Comparison of ENCODE assay signal across 13 cellular contexts in genomic region chr1:53621144-53621543, GRCh38.
"Had no signal": no experiment of that assay in that cellular context is flagged by ENCODE, and none has a peak within 500 bp of the region (broad histone marks: within the 10 kb centered on the region; RNA-seq: fewer than 3 reads in every experiment).

No MANE protein-coding gene starts in this region.

- H3K27me3 ChIP-seq: transverse colon had no signal

- H3K27ac ChIP-seq: SJCRH30, transverse colon had no signal

- H3K27ac Mint-ChIP-seq: activated naive CD4-positive, alpha-beta T cell treated with anti-CD3 and anti-CD28 coated beads, Interleukin-2, amount 50 U/mL, for 24 hours; activated T-helper 1 cell treated with anti-CD3 and anti-CD28 coated beads, Interleukin-12 subunit alpha, Interleukin-12 subunit beta, Interleukin-2, Interleukin-4 antibody, amounts not matched to agents 30 ng/mL and 10 ng/mL and 1 ng/mL, durations not matched to agents 14 hours and 24 hours and 36 hours; dendritic cell treated with granulocyte-macrophage colony-stimulating factor and Interleukin-4, amounts not matched to agents 40 ng/mL and 50 ng/mL, for 4 days; naive thymus-derived CD8-positive, alpha-beta T cell had no signal

- H3K36me3 ChIP-seq: SJCRH30, transverse colon had no signal

- H3K27me3 Mint-ChIP-seq: activated naive CD4-positive, alpha-beta T cell treated with anti-CD3 and anti-CD28 coated beads, Interleukin-2, amount 50 U/mL, for 24 hours; dendritic cell treated with granulocyte-macrophage colony-stimulating factor and Interleukin-4, amounts not matched to agents 40 ng/mL and 50 ng/mL, for 4 days; naive thymus-derived CD8-positive, alpha-beta T cell had no signal

- H3K4me1 ChIP-seq: SJCRH30, transverse colon had no signal

- DNase-seq: activated CD4-positive, alpha-beta T cell treated with anti-CD3 and anti-CD28 coated beads, Interleukin-2, amount 50 U/mL, for 1 hour; activated CD4-positive, CD25-positive, alpha-beta regulatory T cell; central memory CD4-positive, alpha-beta T cell; left cardiac atrium; SJCRH30; stimulated activated CD4-positive, alpha-beta T cell treated with anti-CD3 and anti-CD28 coated beads, Interleukin-15, amount 100 ng/mL, for 24 hours; stimulated activated CD4-positive, alpha-beta T cell treated with anti-CD3 and anti-CD28 coated beads, Interleukin-4, amount 100 ng/mL, for 4 hours had no signal

- ATAC-seq: left cardiac atrium; naive thymus-derived CD8-positive, alpha-beta T cell had no signal

- H3K36me3 Mint-ChIP-seq: activated naive CD4-positive, alpha-beta T cell treated with anti-CD3 and anti-CD28 coated beads, Interleukin-2, amount 50 U/mL, for 24 hours; naive thymus-derived CD8-positive, alpha-beta T cell had no signal

- H3K9me3 Mint-ChIP-seq: activated naive CD4-positive, alpha-beta T cell treated with anti-CD3 and anti-CD28 coated beads, Interleukin-2, amount 50 U/mL, for 24 hours; activated T-helper 1 cell treated with anti-CD3 and anti-CD28 coated beads, Interleukin-12 subunit alpha, Interleukin-12 subunit beta, Interleukin-2, Interleukin-4 antibody, amounts not matched to agents 30 ng/mL and 10 ng/mL and 1 ng/mL, durations not matched to agents 14 hours and 24 hours and 36 hours; dendritic cell treated with granulocyte-macrophage colony-stimulating factor and Interleukin-4, amounts not matched to agents 40 ng/mL and 50 ng/mL, for 4 days; naive thymus-derived CD8-positive, alpha-beta T cell had no signal

- H3K4me3 Mint-ChIP-seq: activated naive CD4-positive, alpha-beta T cell treated with anti-CD3 and anti-CD28 coated beads, Interleukin-2, amount 50 U/mL, for 24 hours; activated T-helper 1 cell treated with anti-CD3 and anti-CD28 coated beads, Interleukin-12 subunit alpha, Interleukin-12 subunit beta, Interleukin-2, Interleukin-4 antibody, amounts not matched to agents 30 ng/mL and 10 ng/mL and 1 ng/mL, durations not matched to agents 14 hours and 24 hours and 36 hours; dendritic cell treated with granulocyte-macrophage colony-stimulating factor and Interleukin-4, amounts not matched to agents 40 ng/mL and 50 ng/mL, for 4 days; naive thymus-derived CD8-positive, alpha-beta T cell had no signal

- H3K4me3 ChIP-seq: mucosa of descending colon, SJCRH30, transverse colon had no signal

- H3K4me1 Mint-ChIP-seq: activated naive CD4-positive, alpha-beta T cell treated with anti-CD3 and anti-CD28 coated beads, Interleukin-2, amount 50 U/mL, for 24 hours; naive thymus-derived CD8-positive, alpha-beta T cell had no signal

- H3K9me3 ChIP-seq: mucosa of descending colon, SJCRH30, transverse colon had no signal
